23 cellular contexts compared by ENCODE assay signal in the genomic region with DNA sequence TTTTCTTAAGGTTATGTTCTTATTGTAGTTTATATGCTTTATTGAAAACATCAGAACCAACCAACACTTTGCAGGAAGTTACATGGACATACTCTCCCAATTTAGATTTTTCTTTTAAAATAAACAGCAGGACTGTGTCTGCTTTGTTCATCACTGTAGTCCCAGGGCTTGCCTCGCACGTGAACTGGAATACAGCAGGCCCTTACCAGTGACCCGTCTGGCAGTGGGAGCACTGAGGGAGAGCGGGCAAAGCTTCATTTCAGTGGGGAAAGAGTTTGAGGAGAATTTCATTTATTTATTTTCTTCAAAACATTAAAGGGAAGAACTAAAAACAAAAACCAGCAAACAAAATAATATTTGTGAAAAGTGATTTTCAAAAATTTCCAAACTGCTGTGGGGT.
DNase-seq lines count a peak whose midpoint lies in the region; ATAC-seq and TF ChIP-seq lines count a peak whose summit lies in the region.
"Had no signal": no experiment of that assay in that cellular context is flagged by ENCODE, and none has a peak within 500 bp of the region (broad histone marks: within the 10 kb centered on the region; RNA-seq: fewer than 3 reads in every experiment).

No MANE protein-coding gene starts in this region.

- H3K14ac ChIP-seq in H9 (ENCODE audit: insufficient read depth, low read length), result no peak overlapping the region
- no peak overlapping the region for H3K14ac ChIP-seq in mesenchymal stem cell (ENCODE audit: low read length in 2 of 2)

- H3K36me3 Mint-ChIP-seq in H9 (ENCODE audit: insufficient read depth in 1 of 3, low read depth in 3 of 3), result peaks cover 3 to 11% (median 4%) of the 10 kb centered on the region in 3 experiments; a peak in 4 of 7 replicates
- no peaks in the 10 kb centered on the region for H3K36me3 Mint-ChIP-seq in osteocyte (ENCODE audit: unreplicated experiment)

- DNase-seq in H9 (no peak), SHP77 treated with DMSO at 0.1 percent for 48 hours (lab: John Stamatoyannopoulos, UW) (peak; percentile 70), osteocyte (ENCODE audit: extremely low spot score, unreplicated experiment) (no peak), NCI-H128 (lab: John Stamatoyannopoulos, UW; ENCODE audit: unreplicated experiment) (no peak), mesenchymal stem cell (no peak)
- DNase-seq: AML-193; CD4-positive, alpha-beta T cell; HCEC 1CT; Kasumi-1; NCI-H1092 treated with DMSO at 0.1 percent for 48 hours; NCI-H1436 treated with DMSO at 0.1 percent for 48 hours; NCI-H187 treated with DMSO at 0.1 percent for 48 hours; NCI-H2171 treated with DMSO at 0.1 percent for 48 hours; NCI-H446 treated with DMSO at 0.1 percent for 48 hours; NCI-H526; SK-N-SH; SW 1271 had no signal

- no peak overlapping the region for H4K8ac ChIP-seq in H9 (replicated peaks; ENCODE audit: insufficient read length, low read depth, low read length)
- H4K8ac ChIP-seq in mesenchymal stem cell (ENCODE audit: low read length), result no peak overlapping the region

- H3K23ac ChIP-seq in H9 (ENCODE audit: insufficient read length, low read depth, low read length) (no peak overlapping the region), mesenchymal stem cell (ENCODE audit: low read length in 2 of 2) (no peak overlapping the region)

- H2BK5ac ChIP-seq in H9 (ENCODE audit: insufficient read length, low read length) (no peak overlapping the region), mesenchymal stem cell (ENCODE audit: low read depth, low read length, poor library complexity, severe bottlenecking) (no peak overlapping the region)

- no peak overlapping the region for H2BK120ac ChIP-seq in H9 (ENCODE audit: low read depth, low read length, poor library complexity, severe bottlenecking)
- H2BK120ac ChIP-seq in mesenchymal stem cell (ENCODE audit: low read depth, low read length), result no peak overlapping the region

- H2AFZ ChIP-seq in H9 (ENCODE audit: low read length), result no peak overlapping the region
- no peak overlapping the region for H2AFZ ChIP-seq in mesenchymal stem cell (ENCODE audit: low read depth, low read length)
- H2AFZ ChIP-seq: GM23248 had no signal

- H3K18ac ChIP-seq in H9 (ENCODE audit: insufficient read length, low read depth, low read length) (no peak overlapping the region), mesenchymal stem cell (ENCODE audit: low read depth in 1 of 2, low read length in 2 of 2) (no peak overlapping the region)

- H3K23me2 ChIP-seq in H9 (ENCODE audit: insufficient read length, low read depth, low read length, poor library complexity, severe bottlenecking), result no peaks in the 10 kb centered on the region

- H3K27ac Mint-ChIP-seq in H9 (peak overlapping the region; percentile 91 to 98 (median 94)), osteocyte (ENCODE audit: unreplicated experiment) (peak overlapping the region; percentile 71)
- H3K27ac Mint-ChIP-seq: CD4-positive, alpha-beta T cell had no signal

- H3K4me1 Mint-ChIP-seq in H9, result peaks cover 23 to 37% of the 10 kb centered on the region in 2 experiments
- peaks cover 4% of the 10 kb centered on the region for H3K4me1 Mint-ChIP-seq in osteocyte (ENCODE audit: unreplicated experiment)

- H3K27ac ChIP-seq in H9 (ENCODE audit: insufficient read length, low read depth, low read length) (peak overlapping the region; percentile 72), iPS-20b (ENCODE audit: low read length) (peak overlapping the region; percentile 38), mesenchymal stem cell (ENCODE audit: low read length, poor library complexity, severe bottlenecking) (no peak overlapping the region)
- H3K27ac ChIP-seq: BLaER1 treated with 17β-estradiol and CSF1 and Interleukin-3, amounts not matched to agents 10 nM and 100 nM; GM23248; RWPE1 had no signal

- no peak overlapping the region for H3T11ph ChIP-seq in H9 (ENCODE audit: low read length)

- H3K79me1 ChIP-seq in H9 (ENCODE audit: insufficient read depth, low read depth, low read length, poor library complexity, severe bottlenecking) (no peaks in the 10 kb centered on the region), mesenchymal stem cell (replicated peaks; ENCODE audit: low read length, poor library complexity, severe bottlenecking) (no peaks in the 10 kb centered on the region)

- no peaks in the 10 kb centered on the region for H4K20me1 ChIP-seq in H9 (ENCODE audit: control insufficient read depth, insufficient read depth, insufficient read length)
- H4K20me1 ChIP-seq: BLaER1 treated with 17β-estradiol and CSF1 and Interleukin-3, amounts not matched to agents 10 nM and 100 nM had no signal

- H3K56ac ChIP-seq in H9 (ENCODE audit: insufficient read length, low read depth, low read length), result no peak overlapping the region

- H3K4me3 ChIP-seq in iPS-20b (ENCODE audit: low read length) (no peak overlapping the region; the same call in 1 of the 2 replicates), mesenchymal stem cell (ENCODE audit: insufficient read depth in 1 of 2, low read depth in 1 of 2, low read length in 2 of 2) (no peak overlapping the region)
- H3K4me3 ChIP-seq: BLaER1 treated with 17β-estradiol and CSF1 and Interleukin-3, amounts not matched to agents 10 nM and 100 nM; GM23248 had no signal

- H3K27me3 Mint-ChIP-seq in H9 (ENCODE audit: low read depth), result no peaks in the 10 kb centered on the region
- H3K27me3 Mint-ChIP-seq in osteocyte (ENCODE audit: unreplicated experiment), result no peaks in the 10 kb centered on the region
- H3K27me3 Mint-ChIP-seq: CD4-positive, alpha-beta T cell had no signal

- no peak for TF ChIP-seq CTCF in H9 (conservative IDR thresholded peaks at IDR 0.05)
- TF ChIP-seq CTCF in osteocyte (IDR thresholded peaks at IDR 0.05), result no peak

- H3K4me3 Mint-ChIP-seq in H9, result peak overlapping the region in 1 of 2 experiments; percentile 3; a peak in 1 of 5 replicates
- H3K4me3 Mint-ChIP-seq in osteocyte (ENCODE audit: unreplicated experiment), result no peak overlapping the region
- H3K4me3 Mint-ChIP-seq: CD4-positive, alpha-beta T cell had no signal

- H2BK15ac ChIP-seq in H9 (ENCODE audit: low read depth, low read length), result no peak overlapping the region
- H2BK15ac ChIP-seq in mesenchymal stem cell (ENCODE audit: low read depth, poor library complexity, severe bottlenecking), result no peak overlapping the region

- H3K79me2 ChIP-seq in H9 (ENCODE audit: insufficient read depth, low read length), result no peaks in the 10 kb centered on the region

- no peak overlapping the region for H2BK20ac ChIP-seq in H9 (ENCODE audit: low read depth, low read length, poor library complexity, severe bottlenecking)

- no peak overlapping the region for H3K9ac ChIP-seq in H9 (ENCODE audit: extremely low read depth, insufficient read length, low read length)
- H3K9ac ChIP-seq in iPS-20b (ENCODE audit: low read depth, low read length), result no peak overlapping the region; the same call in 1 of the 2 replicates
- H3K9ac ChIP-seq in mesenchymal stem cell (ENCODE audit: low read length), result no peak overlapping the region
- H3K9ac ChIP-seq: BLaER1 treated with 17β-estradiol and CSF1 and Interleukin-3, amounts not matched to agents 10 nM and 100 nM; GM23248; SK-N-SH had no signal

- H3K36me3 ChIP-seq in iPS-20b (ENCODE audit: insufficient read depth, low read depth, low read length) (no peaks in the 10 kb centered on the region), mesenchymal stem cell (ENCODE audit: control insufficient read depth in 1 of 2, insufficient read depth in 2 of 2, low read depth in 1 of 2, low read length in 2 of 2) (no peaks in the 10 kb centered on the region)
- H3K36me3 ChIP-seq: BLaER1 treated with 17β-estradiol and CSF1 and Interleukin-3, amounts not matched to agents 10 nM and 100 nM had no signal

- H4K91ac ChIP-seq in H9 (ENCODE audit: insufficient read length, low read depth, low read length) (no peak overlapping the region), mesenchymal stem cell (ENCODE audit: low read length) (no peak overlapping the region)

- no peak overlapping the region for H4K5ac ChIP-seq in H9 (ENCODE audit: insufficient read length, low read depth, low read length)

- ATAC-seq in HG03159 (IDR thresholded peaks at IDR 0.05; ENCODE audit: unreplicated experiment), result no peak
- ATAC-seq: HepG2 had no signal

- WGBS in H9 (ENCODE audit: extremely low coverage, insufficient read length, low lambda C conversion rate), result no CpG with 5 or more reads among the region's 4 CpGs
- WGBS in mesenchymal stem cell, result 72% methylated on average over 3 of the region's 4 CpGs

- H3K9me3 ChIP-seq in H9 (ENCODE audit: control insufficient read depth, low read depth, low read length) (no peaks in the 10 kb centered on the region), iPS-20b (ENCODE audit: insufficient read depth, low read depth, low read length) (no peaks in the 10 kb centered on the region), mesenchymal stem cell (ENCODE audit: control insufficient read depth, low read length) (no peaks in the 10 kb centered on the region)
- H3K9me3 ChIP-seq: BLaER1 treated with 17β-estradiol and CSF1 and Interleukin-3, amounts not matched to agents 10 nM and 100 nM; SK-N-SH had no signal

- no peak overlapping the region for H3K4ac ChIP-seq in H9 (ENCODE audit: low read depth, low read length)
- H3K4ac ChIP-seq in mesenchymal stem cell (ENCODE audit: low read depth in 1 of 2, low read length in 2 of 2), result no peak overlapping the region

- H3K4me2 ChIP-seq in H9 (ENCODE audit: insufficient read depth, insufficient read length, low read length), result no peak overlapping the region
- H3K4me2 ChIP-seq in mesenchymal stem cell (ENCODE audit: low read length, poor library complexity, severe bottlenecking), result no peak overlapping the region
- H3K4me2 ChIP-seq: BLaER1 treated with 17β-estradiol and CSF1 and Interleukin-3, amounts not matched to agents 10 nM and 100 nM; SK-N-SH had no signal

- H3K27me3 ChIP-seq in H9 (ENCODE audit: insufficient read depth, low read length) (no peaks in the 10 kb centered on the region), iPS-20b (ENCODE audit: insufficient read depth, low read length) (no peaks in the 10 kb centered on the region), mesenchymal stem cell (ENCODE audit: control insufficient read depth in 1 of 2, insufficient read depth in 1 of 2, low read length in 2 of 2) (no peaks in the 10 kb centered on the region)
- H3K27me3 ChIP-seq: BLaER1 treated with 17β-estradiol and CSF1 and Interleukin-3, amounts not matched to agents 10 nM and 100 nM had no signal

- H3K4me1 ChIP-seq in H9 (ENCODE audit: insufficient read depth, low read length) (peaks cover 5% of the 10 kb centered on the region; the same call in 1 of the 2 replicates), iPS-20b (ENCODE audit: insufficient read depth, low read length) (peaks cover 26% of the 10 kb centered on the region), mesenchymal stem cell (ENCODE audit: control insufficient read depth, insufficient read depth, low read depth, low read length) (no peaks in the 10 kb centered on the region)
- H3K4me1 ChIP-seq: BLaER1 treated with 17β-estradiol and CSF1 and Interleukin-3, amounts not matched to agents 10 nM and 100 nM had no signal

- peaks cover 2 to 3% of the 10 kb centered on the region in 2 experiments; a peak in 3 of 5 replicates for H3K9me3 Mint-ChIP-seq in H9
- peaks cover 21% of the 10 kb centered on the region for H3K9me3 Mint-ChIP-seq in osteocyte (ENCODE audit: unreplicated experiment)

- H2BK12ac ChIP-seq in H9 (ENCODE audit: insufficient read length, low read depth, low read length) (no peak overlapping the region), mesenchymal stem cell (ENCODE audit: low read length in 2 of 2) (no peak overlapping the region)

- no peak overlapping the region for H2AK5ac ChIP-seq in H9 (ENCODE audit: insufficient read length, low read length)
- H2AK5ac ChIP-seq in mesenchymal stem cell (ENCODE audit: low read length, severe bottlenecking), result no peak overlapping the region
